1 cellular context compared by ENCODE assay signal in genomic region chr17:67993998-67994361, GRCh38.
TF ChIP-seq lines count a peak whose summit lies in the region.

No MANE protein-coding gene starts in this region.

TF ChIP-seq in K562, 482 proteins besides CTCF, POLR2A, EP300 and RAD21 (continued from another document and continues in another):
- TF ChIP-seq ARID4B (CRISPR knock-in tag; IDR thresholded peaks at IDR 0.05): no peak
- no peak for TF ChIP-seq SP2 (IDR thresholded peaks at IDR 0.05; ENCODE audit: extremely low read depth, low read depth, low read length, poor library complexity, severe bottlenecking)
- peak in 1 of 2 experiments; percentile 33; a peak in 1 of 4 replicates for TF ChIP-seq ZMIZ1 (IDR thresholded peaks at IDR 0.05; ENCODE audit: low read depth in 2 of 2, low read length in 2 of 2)
- TF ChIP-seq SIN3A (IDR thresholded peaks at IDR 0.05; ENCODE audit: borderline replicate concordance in 2 of 2, control insufficient read depth in 1 of 2, low read depth in 2 of 2, low read length in 2 of 2): no peak
- TF ChIP-seq PRPF4 (IDR thresholded peaks at IDR 0.05; ENCODE audit: insufficient read depth, low read depth, low read length, poor library complexity, severe bottlenecking): no peak
- TF ChIP-seq NUFIP1 (IDR thresholded peaks at IDR 0.05; ENCODE audit: partially characterized antibody): no peak
- peak; percentile 51; the same call in 1 of the 2 replicates for TF ChIP-seq SMARCE1 (IDR thresholded peaks at IDR 0.05)
- 0 out of 2 replicates have a peak, but pooled peaks have one; percentile 25 for TF ChIP-seq GATAD2A (IDR thresholded peaks at IDR 0.05)
- TF ChIP-seq TRIM24 (IDR thresholded peaks at IDR 0.05): peak in 1 of 2 experiments; percentile 48; a peak in 1 of 4 replicates
- TF ChIP-seq E2F8 (IDR thresholded peaks at IDR 0.05; ENCODE audit: low read depth, partially characterized antibody): peak; percentile 73
- no peak for TF ChIP-seq ZNF24 (IDR thresholded peaks at IDR 0.05)
- TF ChIP-seq IFI16 (CRISPR knock-in tag; IDR thresholded peaks at IDR 0.05): no peak
- 0 out of 2 replicates have a peak, but pooled peaks have one; percentile 23 for TF ChIP-seq ZC3H8 (IDR thresholded peaks at IDR 0.05)
- TF ChIP-seq TARDBP (IDR thresholded peaks at IDR 0.05): no peak
- peak; percentile 83 for TF ChIP-seq NFIC (IDR thresholded peaks at IDR 0.05)
- no peak for TF ChIP-seq KHSRP (IDR thresholded peaks at IDR 0.05)
- no peak for TF ChIP-seq TCF15 (CRISPR knock-in tag; IDR thresholded peaks at IDR 0.05)
- TF ChIP-seq ZNF280B (CRISPR knock-in tag; IDR thresholded peaks at IDR 0.05): no peak
- peak; percentile 75 for TF ChIP-seq EP400 (IDR thresholded peaks at IDR 0.05)
- 0 out of 4 replicates have a peak, but pooled peaks of 1 of the 2 experiments have one; percentile 39 for TF ChIP-seq BCLAF1 (IDR thresholded peaks at IDR 0.05; ENCODE audit: borderline replicate concordance in 1 of 2, control insufficient read depth in 1 of 2, low read depth in 2 of 2, low read length in 1 of 2)
- TF ChIP-seq GABPA (tag; conservative IDR thresholded peaks at IDR 0.05; ENCODE audit: low read depth): peak; percentile 87
- TF ChIP-seq TGIF2 (CRISPR knock-in tag; IDR thresholded peaks at IDR 0.05): no peak
- TF ChIP-seq CBX8 (IDR thresholded peaks at IDR 0.05; ENCODE audit: borderline replicate concordance, extremely low read depth, low read depth, low read length, poor library complexity, severe bottlenecking): no peak
- TF ChIP-seq FIP1L1 (IDR thresholded peaks at IDR 0.05; ENCODE audit: low read depth, low read length, poor library complexity, severe bottlenecking): no peak
- no peak for TF ChIP-seq EGR1 (conservative IDR thresholded peaks at IDR 0.05)
- TF ChIP-seq ATF1 (CRISPR knock-in tag; IDR thresholded peaks at IDR 0.05): no peak
- TF ChIP-seq ATF1 (tag; IDR thresholded peaks at IDR 0.05): no peak
- no peak for TF ChIP-seq HSF4 (CRISPR knock-in tag; IDR thresholded peaks at IDR 0.05; ENCODE audit: borderline replicate concordance)
- peak; percentile 53; the same call in 1 of the 2 replicates for TF ChIP-seq ARID2 (IDR thresholded peaks at IDR 0.05)
- no peak for TF ChIP-seq FOS (IDR thresholded peaks at IDR 0.05; ENCODE audit: extremely low read depth, insufficient read length)
- TF ChIP-seq ZBTB40 (IDR thresholded peaks at IDR 0.05): peak; percentile 74
- TF ChIP-seq ZBTB40 (CRISPR knock-in tag; IDR thresholded peaks at IDR 0.05): no peak
- peak; percentile 91 for TF ChIP-seq ZFX (CRISPR knock-in tag; IDR thresholded peaks at IDR 0.05)
